Comparison of ENCODE assay signal across 1 cellular context in genomic region chr6:70724524-70724923, GRCh38.
TF ChIP-seq lines count a peak whose summit lies in the region.

No MANE protein-coding gene starts in this region.

TF ChIP-seq in WTC11, 78 proteins besides CTCF, POLR2A, EP300 and RAD21 (continued from another document):
- TF ChIP-seq AR (CRISPR knock-in tag; IDR thresholded peaks at IDR 0.05) (no peak), IRF1 (CRISPR knock-in tag; IDR thresholded peaks at IDR 0.05) (no peak), ZNF263 (CRISPR knock-in tag; IDR thresholded peaks at IDR 0.05; ENCODE audit: low read depth) (no peak), JAZF1 (CRISPR knock-in tag; IDR thresholded peaks at IDR 0.05) (no peak), FOXP1 (CRISPR knock-in tag; IDR thresholded peaks at IDR 0.05; ENCODE audit: borderline replicate concordance) (no peak), ZNF121 (CRISPR knock-in tag; IDR thresholded peaks at IDR 0.05) (no peak), SMAD3 (CRISPR knock-in tag; IDR thresholded peaks at IDR 0.05; ENCODE audit: borderline replicate concordance) (no peak), ZBTB21 (CRISPR knock-in tag; IDR thresholded peaks at IDR 0.05; ENCODE audit: borderline replicate concordance) (no peak), NR2C2 (CRISPR knock-in tag; IDR thresholded peaks at IDR 0.05) (no peak)
